ENCODE assay signal across 8 cellular contexts in genomic region chr16:85612191-85612800, GRCh38. TPM values are rescaled to one million over a fixed set of nuclear protein-coding genes. Genes with fewer than 3 reads are reported as not detected.
DNase-seq lines count a peak whose midpoint lies in the region; ATAC-seq and TF ChIP-seq lines count a peak whose summit lies in the region.

No MANE protein-coding gene starts in this region.

- H3K4me1 Mint-ChIP-seq in activated CD8-positive, alpha-beta memory T cell treated with anti-CD3 and anti-CD28 coated beads, Interleukin-2, amount 10 ng/mL, durations not matched to agents 7 days and 5 days, result peaks cover 40% of the 10 kb centered on the region
- H3K4me1 Mint-ChIP-seq in neural progenitor cell, result peaks cover 55% of the 10 kb centered on the region

- peaks cover 13% of the 10 kb centered on the region for H3K79me2 ChIP-seq in neural progenitor cell (ENCODE audit: low read depth)

- H3K36me3 Mint-ChIP-seq in activated CD8-positive, alpha-beta memory T cell treated with anti-CD3 and anti-CD28 coated beads, Interleukin-2, amount 10 ng/mL, durations not matched to agents 7 days and 5 days, result no peaks in the 10 kb centered on the region
- H3K36me3 Mint-ChIP-seq in neural progenitor cell, result no peaks in the 10 kb centered on the region

- DNase-seq in AG04449 (ENCODE audit: low read depth, low spot score) (peak; percentile 75), NCI-H2196 treated with DMSO at 0.1 percent for 48 hours (lab: John Stamatoyannopoulos, UW; ENCODE audit: unreplicated experiment) (peak; percentile 50), foreskin fibroblast (peak; percentile 88 to 96), neural progenitor cell (ENCODE audit: low spot score) (peak; percentile 55), ecto neural progenitor cell (ENCODE audit: low spot score) (no peak)
- DNase-seq in activated CD8-positive, alpha-beta memory T cell treated with anti-CD3 and anti-CD28 coated beads, Interleukin-2, amount 10 ng/mL, durations not matched to agents 7 days and 5 days, result peak; percentile 64

- POLR2A ChIA-PET in AG04449 (lab: Yijun Ruan, JAX), result interaction anchor here (0.7 kb wide), 1 partner anchor 85 kb away, joined by 3 read pairs; no protein-coding TSS in a partner anchor

- H3K9ac ChIP-seq in neural progenitor cell, result no peak overlapping the region

- no peak overlapping the region for H3K27ac ChIP-seq in neural progenitor cell

- H2AFZ ChIP-seq in neural progenitor cell (replicated peaks), result no peak overlapping the region

- no peak for TF ChIP-seq CTCF in AG04449 (IDR thresholded peaks at IDR 0.05; ENCODE audit: insufficient read depth, low read length, missing control alignments)
- TF ChIP-seq CTCF in foreskin fibroblast (IDR thresholded peaks at IDR 0.05; ENCODE audit: low read depth, low read length), result no peak
- TF ChIP-seq CTCF in neural progenitor cell (IDR thresholded peaks at IDR 0.05), result no peak

- H3K27ac Mint-ChIP-seq in activated CD8-positive, alpha-beta memory T cell treated with anti-CD3 and anti-CD28 coated beads, Interleukin-2, amount 10 ng/mL, durations not matched to agents 7 days and 5 days, result peak overlapping the region; percentile 67
- no peak overlapping the region for H3K27ac Mint-ChIP-seq in neural progenitor cell

- H3F3A ChIP-seq in neural progenitor cell (ENCODE audit: low read depth), result peaks cover 71% of the 10 kb centered on the region

- H3K27me3 ChIP-seq in neural progenitor cell, result peaks cover 18% of the 10 kb centered on the region

- no peaks in the 10 kb centered on the region for H3K36me3 ChIP-seq in neural progenitor cell

- no peak for ATAC-seq in activated CD8-positive, alpha-beta memory T cell treated with anti-CD3 and anti-CD28 coated beads, Interleukin-2, amount 10 ng/mL, durations not matched to agents 7 days and 5 days
- ATAC-seq in HG02870 (IDR thresholded peaks at IDR 0.05; ENCODE audit: unreplicated experiment), result no peak

- H4K20me1 ChIP-seq in neural progenitor cell (ENCODE audit: low read depth), result peaks cover 60% of the 10 kb centered on the region

- H3K9me3 ChIP-seq in neural progenitor cell (ENCODE audit: low read depth), result no peaks in the 10 kb centered on the region

- H3K9me3 Mint-ChIP-seq in activated CD8-positive, alpha-beta memory T cell treated with anti-CD3 and anti-CD28 coated beads, Interleukin-2, amount 10 ng/mL, durations not matched to agents 7 days and 5 days (ENCODE audit: low read depth), result no peaks in the 10 kb centered on the region
- H3K9me3 Mint-ChIP-seq in neural progenitor cell, result no peaks in the 10 kb centered on the region

- H3K4me1 ChIP-seq in neural progenitor cell, result peaks cover 36% of the 10 kb centered on the region

- H3K4me2 ChIP-seq in neural progenitor cell, result peak overlapping the region; percentile 89

- peak overlapping the region; percentile 66 for H3K4me3 Mint-ChIP-seq in activated CD8-positive, alpha-beta memory T cell treated with anti-CD3 and anti-CD28 coated beads, Interleukin-2, amount 10 ng/mL, durations not matched to agents 7 days and 5 days
- H3K4me3 Mint-ChIP-seq in neural progenitor cell, result peak overlapping the region; percentile 79

- H3K27me3 Mint-ChIP-seq in activated CD8-positive, alpha-beta memory T cell treated with anti-CD3 and anti-CD28 coated beads, Interleukin-2, amount 10 ng/mL, durations not matched to agents 7 days and 5 days, result no peaks in the 10 kb centered on the region
- peaks cover 25% of the 10 kb centered on the region for H3K27me3 Mint-ChIP-seq in neural progenitor cell (ENCODE audit: insufficient read depth, low read depth)

- H3K4me3 ChIP-seq in AG04449 (ENCODE audit: low read depth, low read length), result peak overlapping the region; percentile 61
- peak overlapping the region; percentile 69; the same call in 1 of the 2 replicates for H3K4me3 ChIP-seq in GM08714 (ENCODE audit: low read length)
- peak overlapping the region; percentile 53 to 60 for H3K4me3 ChIP-seq in foreskin fibroblast (ENCODE audit: low read depth in 1 of 2, low read length in 2 of 2)
- peak overlapping the region; percentile 73 for H3K4me3 ChIP-seq in neural progenitor cell

- CTCF ChIA-PET in AG04449 (lab: Yijun Ruan, JAX), result interaction anchor here (0.8 to 9.0 kb wide), 4 partner anchors 196 to 253 kb away, joined by 3 to 86 read pairs (median 5); no protein-coding TSS in a partner anchor
- CTCF ChIA-PET in activated CD8-positive, alpha-beta memory T cell treated with anti-CD3 and anti-CD28 coated beads, Interleukin-2, amount 10 ng/mL, durations not matched to agents 7 days and 5 days (lab: Charles Lee), result interaction anchor here (1.0 to 10.6 kb wide), 5 partner anchors 60 to 219 kb away, joined by 3 to 237 read pairs (median 30); no protein-coding TSS in a partner anchor

RNA-seq across cellular contexts. Expression of gene GSE1, which starts 0.8 kb away (rescaled TPM):
- 10 to 100 TPM; 43.1 to 55.1 TPM for total RNA-seq in activated CD8-positive, alpha-beta memory T cell treated with anti-CD3 and anti-CD28 coated beads, Interleukin-2, amount 10 ng/mL, durations not matched to agents 7 days and 5 days
- 7.7 and 20.4 TPM in 2 replicates for total RNA-seq in neural progenitor cell (ENCODE audit: low replicate concordance)
